Comparison of ENCODE assay signal across 14 cellular contexts in the genomic region with DNA sequence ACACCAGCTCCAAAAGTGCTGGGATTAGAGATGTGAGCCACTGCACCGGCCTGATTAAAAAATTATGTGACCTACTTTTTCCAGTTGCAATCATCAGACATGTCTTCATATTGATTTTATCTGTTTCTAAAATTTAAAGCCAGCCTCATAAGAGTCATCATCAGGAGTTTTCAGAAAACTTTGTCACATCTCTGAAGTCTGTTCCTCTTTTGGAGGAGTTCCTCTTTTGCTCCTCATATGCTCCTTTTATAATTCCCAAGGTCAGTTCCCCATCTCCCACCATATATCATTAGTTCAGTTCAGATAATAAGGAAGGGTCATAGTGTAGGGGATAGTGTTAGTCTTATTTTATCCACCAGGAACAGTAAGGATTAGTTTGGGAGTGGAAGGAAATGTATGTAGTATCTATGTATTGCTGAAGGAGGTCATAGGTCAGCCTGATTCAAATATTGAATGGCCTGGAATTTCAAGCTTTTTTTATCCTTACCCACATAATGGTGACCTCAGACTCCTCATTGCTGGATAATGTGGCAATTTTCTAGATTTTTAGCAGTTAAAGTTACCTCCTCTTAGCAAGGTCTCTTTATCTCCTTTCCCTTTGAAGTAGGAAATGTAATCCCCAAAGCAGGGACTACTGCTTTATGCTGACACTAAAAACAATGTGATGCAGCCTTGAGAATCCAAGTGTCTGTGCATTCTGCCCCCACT. TPM values are rescaled to one million over a fixed set of nuclear protein-coding genes. Genes with fewer than 3 reads are reported as not detected.
DNase-seq lines count a peak whose midpoint lies in the region; ATAC-seq, FAIRE-seq and TF ChIP-seq lines count a peak whose summit lies in the region.
"Had no signal": no experiment of that assay in that cellular context is flagged by ENCODE, and none has a peak within 500 bp of the region (broad histone marks: within the 10 kb centered on the region; RNA-seq: fewer than 3 reads in every experiment).

No MANE protein-coding gene starts in this region.

- DNase-seq in GM12891 (ENCODE audit: insufficient read length, low spot score), result no peak
- DNase-seq in OCI-M1 (lab: John Stamatoyannopoulos, UW), result peak; percentile 79
- DNase-seq in effector memory CD8-positive, alpha-beta T cell, result no peak
- no peak for DNase-seq in activated CD4-positive, alpha-beta T cell treated with anti-CD3 and anti-CD28 coated beads for 4 hours
- no peak for DNase-seq in dorsolateral prefrontal cortex
- DNase-seq: COR-L47; Karpas-422; stimulated activated CD4-positive, alpha-beta T cell treated with anti-CD3 and anti-CD28 coated beads, Interleukin-1b, Interleukin-23, amount 100 ng/mL, for 48 hours; stimulated activated naive B cell treated with anti-CD40 and anti-IgM and Interleukin-4, amounts not matched to agents 10 μg/mL and 1 μg/mL and 100 μg/mL, for 72 hours had no signal

- H3K9me3 ChIP-seq in skeletal muscle satellite cell (replicated peaks; ENCODE audit: low read length), result no peaks in the 10 kb centered on the region
- H3K9me3 ChIP-seq: HAP-1, neutrophil had no signal

- H3K27ac Mint-ChIP-seq in effector memory CD8-positive, alpha-beta T cell, result peak overlapping the region; percentile 9 to 68
- H3K27ac Mint-ChIP-seq: stimulated activated naive B cell treated with anti-CD40 and anti-IgM and Interleukin-4, amounts not matched to agents 10 μg/mL and 1 μg/mL and 100 μg/mL, for 72 hours had no signal

- no peak for TF ChIP-seq POLR2A in GM12891 (IDR thresholded peaks at IDR 0.05; ENCODE audit: low read depth, low read length)

- peaks cover 21% of the 10 kb centered on the region for H3K4me1 ChIP-seq in skeletal muscle satellite cell (ENCODE audit: control insufficient read depth, insufficient read depth, low read length)
- H3K4me1 ChIP-seq: HAP-1 had no signal

- intact Hi-C loops in dorsolateral prefrontal cortex (cut with DNase I), result no loop called here

- no peaks in the 10 kb centered on the region for H3K4me1 Mint-ChIP-seq in effector memory CD8-positive, alpha-beta T cell (ENCODE audit: low read depth in 2 of 2)
- H3K4me1 Mint-ChIP-seq: stimulated activated naive B cell treated with anti-CD40 and anti-IgM and Interleukin-4, amounts not matched to agents 10 μg/mL and 1 μg/mL and 100 μg/mL, for 72 hours had no signal

- H3K27me3 ChIP-seq in skeletal muscle satellite cell (ENCODE audit: control insufficient read depth, insufficient read depth, low read length), result no peaks in the 10 kb centered on the region
- no peaks in the 10 kb centered on the region for H3K27me3 ChIP-seq in dorsolateral prefrontal cortex
- H3K27me3 ChIP-seq: neutrophil had no signal

- H3K36me3 ChIP-seq in skeletal muscle satellite cell (ENCODE audit: insufficient read depth, low read length), result peaks cover 51% of the 10 kb centered on the region

- H3K4me3 Mint-ChIP-seq in effector memory CD8-positive, alpha-beta T cell, result no peak overlapping the region
- H3K4me3 Mint-ChIP-seq: stimulated activated naive B cell treated with anti-CD40 and anti-IgM and Interleukin-4, amounts not matched to agents 10 μg/mL and 1 μg/mL and 100 μg/mL, for 72 hours had no signal

- H3K27ac ChIP-seq in dorsolateral prefrontal cortex, result peak overlapping the region in 15 of 59 donors; percentile 2 to 67 (median 35)
- H3K27ac ChIP-seq: neutrophil had no signal

- H3K4me2 ChIP-seq in skeletal muscle satellite cell (ENCODE audit: low read length), result peak overlapping the region; percentile 15

- peaks cover 64% of the 10 kb centered on the region for H3K36me3 Mint-ChIP-seq in effector memory CD8-positive, alpha-beta T cell (ENCODE audit: insufficient read depth)

- H3K9me3 Mint-ChIP-seq in effector memory CD8-positive, alpha-beta T cell, result no peaks in the 10 kb centered on the region
- H3K9me3 Mint-ChIP-seq: stimulated activated naive B cell treated with anti-CD40 and anti-IgM and Interleukin-4, amounts not matched to agents 10 μg/mL and 1 μg/mL and 100 μg/mL, for 72 hours had no signal

- no peak for FAIRE-seq in GM12891 (lab: Jason Lieb, UNC)
- FAIRE-seq: GM19239 had no signal

- H3K4me3 ChIP-seq in skeletal muscle satellite cell (ENCODE audit: low read length), result peak overlapping the region; percentile 2
- H3K4me3 ChIP-seq in dorsolateral prefrontal cortex, result no peak overlapping the region
- H3K4me3 ChIP-seq: HAP-1 had no signal

- H3K9ac ChIP-seq in skeletal muscle satellite cell (ENCODE audit: low read depth, low read length), result peak overlapping the region; percentile 66

- no peak for TF ChIP-seq CTCF in dorsolateral prefrontal cortex (IDR thresholded peaks at IDR 0.05 in 54 of 56, conservative IDR thresholded peaks at IDR 0.05 in 2 of 56; ENCODE audit: low read depth in 1 of 56, partially characterized antibody in 56 of 56)

- H3K27me3 Mint-ChIP-seq in effector memory CD8-positive, alpha-beta T cell, result no peaks in the 10 kb centered on the region
- H3K27me3 Mint-ChIP-seq: stimulated activated naive B cell treated with anti-CD40 and anti-IgM and Interleukin-4, amounts not matched to agents 10 μg/mL and 1 μg/mL and 100 μg/mL, for 72 hours had no signal

- no peak for ATAC-seq in effector memory CD8-positive, alpha-beta T cell (replicated peaks)
- no peak for ATAC-seq in GM18861 (IDR thresholded peaks at IDR 0.05; ENCODE audit: unreplicated experiment)
- ATAC-seq: stimulated activated naive B cell treated with anti-CD40 and anti-IgM and Interleukin-4, amounts not matched to agents 10 μg/mL and 1 μg/mL and 100 μg/mL, for 72 hours had no signal

TF ChIP-seq in GM12891, 5 proteins besides CTCF, POLR2A, EP300 and RAD21:
- TF ChIP-seq POU2F2 (IDR thresholded peaks at IDR 0.05; ENCODE audit: low read depth, low read length), result no peak
- TF ChIP-seq SPI1 (IDR thresholded peaks at IDR 0.05; ENCODE audit: low read depth, low read length), result 0 out of 2 replicates have a peak, but pooled peaks have one; percentile 22

RNA-seq across cellular contexts. Expression of gene DUSP14, which starts 13.8 kb away (rescaled TPM):
- polyA plus RNA-seq in GM12891 (2012; ENCODE audit: low read depth, missing spikeins), result 9.2 TPM
- 33.7 and 42.4 TPM in 2 replicates for total RNA-seq in skeletal muscle satellite cell (2012; rRNA removed)
- 10 to 100 TPM in 119 of 120 experiments, 1 to 10 TPM in 1; 9.8 to 30.5 (median 19.3) TPM for total RNA-seq in dorsolateral prefrontal cortex
